16 cellular contexts compared by ENCODE assay signal in genomic region chr13:20718958-20719566, GRCh38. TPM values are rescaled to one million over a fixed set of nuclear protein-coding genes. Genes with fewer than 3 reads are reported as not detected.
DNase-seq lines count a peak whose midpoint lies in the region; ATAC-seq, FAIRE-seq and TF ChIP-seq lines count a peak whose summit lies in the region.
"Had no signal": no experiment of that assay in that cellular context is flagged by ENCODE, and none has a peak within 500 bp of the region (broad histone marks: within the 10 kb centered on the region; RNA-seq: fewer than 3 reads in every experiment).

No MANE protein-coding gene starts in this region.

- no peak for DNase-seq in IMR-90
- DNase-seq in K562 (ENCODE audit: extremely low read depth in 1 of 4, low spot score in 3 of 4): no peak
- DNase-seq in trophoblast cell: no peak
- no peak for DNase-seq in DMS153 (lab: John Stamatoyannopoulos, UW)
- DNase-seq: BE2C; CD4-positive, alpha-beta memory T cell; COR-L47; H9; HFFc6 had no signal

- H3K9me3 ChIP-seq in IMR-90 (ENCODE audit: control insufficient read depth, insufficient read depth, low read length) (no peaks in the 10 kb centered on the region), K562 (replicated peaks; ENCODE audit: control insufficient read depth, insufficient read depth, low read depth, low read length) (no peaks in the 10 kb centered on the region), trophoblast cell (ENCODE audit: insufficient read depth, low read depth, low read length) (peaks cover 5% of the 10 kb centered on the region)
- H3K9me3 ChIP-seq: A549, BE2C had no signal

- no peak overlapping the region for H2BK15ac ChIP-seq in IMR-90 (ENCODE audit: low read depth, low read length)

- H2AFZ ChIP-seq in IMR-90 (replicated peaks; ENCODE audit: low read length, poor library complexity) (peak overlapping the region; percentile 33), K562 (ENCODE audit: low read depth, low read length) (no peak overlapping the region), trophoblast cell (ENCODE audit: insufficient read depth, low read length, poor library complexity) (no peak overlapping the region)
- H2AFZ ChIP-seq: GM23338 had no signal

- no peak overlapping the region for H3K27ac ChIP-seq in IMR-90 (ENCODE audit: insufficient read depth, low read length)
- no peak overlapping the region for H3K27ac ChIP-seq in K562 (ENCODE audit: extremely low read depth, low read depth, low read length)
- no peak overlapping the region for H3K27ac ChIP-seq in trophoblast cell (ENCODE audit: low read depth, low read length)
- H3K27ac ChIP-seq: A549, C4-2B had no signal

- H3K79me1 ChIP-seq in IMR-90 (ENCODE audit: low read depth in 1 of 2, low read length in 2 of 2) (no peaks in the 10 kb centered on the region), trophoblast cell (ENCODE audit: low read length) (no peaks in the 10 kb centered on the region)

- H3K14ac ChIP-seq in IMR-90 (replicated peaks; ENCODE audit: low read depth, low read length) (no peak overlapping the region), trophoblast cell (ENCODE audit: low read length) (no peak overlapping the region)

- no peak overlapping the region for H2BK20ac ChIP-seq in IMR-90 (ENCODE audit: low read depth, low read length)

- no peak for TF ChIP-seq EP300 in K562 (IDR thresholded peaks at IDR 0.05; ENCODE audit: low read length)

- H4K12ac ChIP-seq in trophoblast cell (ENCODE audit: low read depth, low read length): no peak overlapping the region

- no peak overlapping the region for H4K5ac ChIP-seq in IMR-90 (ENCODE audit: low read depth, low read length)

- no peak overlapping the region for H2AK9ac ChIP-seq in IMR-90 (replicated peaks; ENCODE audit: low read depth, low read length, poor library complexity)

- dilution Hi-C loops in IMR-90 (cut with HindIII; ENCODE audit: low sequenced_read_pairs, unreplicated experiment): no loop called here

- H3K4me1 ChIP-seq in IMR-90 (ENCODE audit: control insufficient read depth, insufficient read depth, low read length): peaks cover 9% of the 10 kb centered on the region; the same call in 1 of the 2 replicates
- peaks cover 0 to 22% of the 10 kb centered on the region in 2 experiments; a peak in 3 of 5 replicates for H3K4me1 ChIP-seq in K562 (replicated peaks in 1 of 2; ENCODE audit: control insufficient read depth in 2 of 2, insufficient read depth in 2 of 2, low read length in 2 of 2)
- peaks cover 8 to 13% of the 10 kb centered on the region in 2 experiments for H3K4me1 ChIP-seq in trophoblast cell (ENCODE audit: control insufficient read depth in 1 of 2, insufficient read depth in 2 of 2, low read length in 2 of 2)
- H3K4me1 ChIP-seq: A549, BE2C had no signal

- H3K4me3 ChIP-seq in IMR-90 (ENCODE audit: insufficient read depth, low read depth, low read length) (no peak overlapping the region), K562 (no peak overlapping the region), trophoblast cell (ENCODE audit: low read depth, low read length) (peak overlapping the region; percentile 14)
- H3K4me3 ChIP-seq: A549, GM23338 had no signal

- H4K91ac ChIP-seq in IMR-90 (ENCODE audit: insufficient read depth, low read depth, low read length) (no peak overlapping the region), trophoblast cell (ENCODE audit: low read depth, low read length) (no peak overlapping the region)

- H3K56ac ChIP-seq in IMR-90 (ENCODE audit: extremely low read depth, insufficient read depth, low read length): no peak overlapping the region

- no peaks in the 10 kb centered on the region for H3K79me2 ChIP-seq in K562 (ENCODE audit: control insufficient read depth, insufficient read depth, low read length)
- no peaks in the 10 kb centered on the region for H3K79me2 ChIP-seq in trophoblast cell (ENCODE audit: control insufficient read depth, insufficient read depth, low read length, poor library complexity)

- intact Hi-C loops in IMR-90 (cut with micrococcal nuclease): no loop called here
- intact Hi-C loops in K562 (cut with micrococcal nuclease): no loop called here

- H2BK12ac ChIP-seq in trophoblast cell (ENCODE audit: low read length): no peak overlapping the region

- WGBS in IMR-90 (ENCODE audit: extremely low coverage in 2 of 2, insufficient read length in 1 of 2), 2 experiments: 84% methylated on average over 9 of the region's 12 CpGs; no CpG with 5 or more reads in 1 of the 2 experiments
- WGBS in K562 (ENCODE audit: insufficient coverage, low coverage, missing lambda C conversion rate): 2% methylated on average over 6 of the region's 12 CpGs
- WGBS in trophoblast cell (ENCODE audit: extremely low coverage, insufficient coverage, insufficient read length): no CpG with 5 or more reads among the region's 12 CpGs

- ATAC-seq in IMR-90 (ENCODE audit: low read depth): no peak
- ATAC-seq in K562: no peak
- no peak for ATAC-seq in GM18498 (IDR thresholded peaks at IDR 0.05; ENCODE audit: unreplicated experiment)
- ATAC-seq in HG02981 (IDR thresholded peaks at IDR 0.05; ENCODE audit: unreplicated experiment): no peak
- ATAC-seq: A549, GM23338, HepG2 had no signal

- H3K9ac ChIP-seq in IMR-90 (ENCODE audit: low read depth, low read length) (no peak overlapping the region), K562 (ENCODE audit: insufficient read depth in 1 of 2, low read depth in 2 of 2, low read length in 2 of 2) (no peak overlapping the region), trophoblast cell (ENCODE audit: low read length) (no peak overlapping the region)

- H4K20me1 ChIP-seq in IMR-90 (ENCODE audit: insufficient read depth, low read length) (no peaks in the 10 kb centered on the region), K562 (replicated peaks; ENCODE audit: control insufficient read depth, insufficient read depth, low read length) (no peaks in the 10 kb centered on the region)

- H3K4ac ChIP-seq in IMR-90 (ENCODE audit: low read depth, low read length) (no peak overlapping the region), trophoblast cell (ENCODE audit: low read depth, low read length) (no peak overlapping the region)

- CTCF ChIA-PET in IMR-90 (lab: Yijun Ruan, JAX) (no interaction called here), K562 (lab: Yijun Ruan, JAX; ENCODE audit: low intra/inter-chr PET ratio) (no interaction called here)

- in situ Hi-C loops in IMR-90 (cut with MboI; ENCODE audit: low sequenced_read_pairs) (loop anchor here (5.0 to 25.0 kb wide), 2 partner anchors 203 to 532 kb away; partner anchors contain the start of gene GJB2), K562 (cut with MboI) (loop anchor here (5.0 to 10.0 kb wide), 2 partner anchors 206 to 227 kb away; no protein-coding TSS in a partner anchor)

- POLR2A ChIA-PET in IMR-90 (lab: Charles Lee; ENCODE audit: unreplicated experiment): no interaction called here
- POLR2A ChIA-PET in K562 (lab: Yijun Ruan, JAX): no interaction called here

- no peak overlapping the region for H3K18ac ChIP-seq in IMR-90 (ENCODE audit: low read depth, low read length)
- no peak overlapping the region for H3K18ac ChIP-seq in trophoblast cell (ENCODE audit: low read length)

- H2BK120ac ChIP-seq in IMR-90 (ENCODE audit: low read depth, low read length): no peak overlapping the region
- H2BK120ac ChIP-seq in trophoblast cell (ENCODE audit: insufficient read depth, low read length, poor library complexity): no peak overlapping the region

- TF ChIP-seq RAD21 in IMR-90 (IDR thresholded peaks at IDR 0.05; ENCODE audit: low read length) (no peak), K562 (CRISPR knock-in tag; conservative IDR thresholded peaks at IDR 0.05 in 1 of 2, IDR thresholded peaks at IDR 0.05 in 1 of 2) (no peak)

- BruUV-seq in IMR-90 (replicated peaks; lab: Mats Ljungman, UMichigan) (no TSS peak), K562 (replicated peaks; lab: Mats Ljungman, UMichigan) (no TSS peak)

- TF ChIP-seq CTCF in IMR-90 (conservative IDR thresholded peaks at IDR 0.05; ENCODE audit: low read depth, low read length) (no peak), K562 (IDR thresholded peaks at IDR 0.05 in 2 of 3, conservative IDR thresholded peaks at IDR 0.05 in 1 of 3; ENCODE audit: insufficient read depth in 2 of 3, low read depth in 1 of 3, low read length in 3 of 3) (no peak)

- H3K4me2 ChIP-seq in IMR-90 (ENCODE audit: low read depth, low read length): no peak overlapping the region
- H3K4me2 ChIP-seq in K562 (ENCODE audit: insufficient read depth, low read length): no peak overlapping the region
- H3K4me2 ChIP-seq in trophoblast cell (ENCODE audit: low read length): no peak overlapping the region
- H3K4me2 ChIP-seq: A549, GM23338 had no signal

- H2AK5ac ChIP-seq in IMR-90 (ENCODE audit: low read depth, low read length) (no peak overlapping the region), trophoblast cell (ENCODE audit: low read length) (no peak overlapping the region)

- no peak for FAIRE-seq in K562 (lab: Jason Lieb, UNC)
- FAIRE-seq: A549, D721Med, HepG2 had no signal

- H4K8ac ChIP-seq in IMR-90 (ENCODE audit: low read depth in 2 of 2, low read length in 2 of 2) (no peak overlapping the region), trophoblast cell (ENCODE audit: low read depth, low read length) (no peak overlapping the region)

- H2BK5ac ChIP-seq in IMR-90 (ENCODE audit: low read depth, low read length, poor library complexity, severe bottlenecking) (no peak overlapping the region), trophoblast cell (ENCODE audit: low read depth, low read length, poor library complexity) (no peak overlapping the region)

- TF ChIP-seq POLR2A in IMR-90 (IDR thresholded peaks at IDR 0.05; ENCODE audit: low read depth, low read length) (no peak), K562 (conservative IDR thresholded peaks at IDR 0.05) (no peak)

- H3K36me3 ChIP-seq in IMR-90 (ENCODE audit: control insufficient read depth, insufficient read depth, low read length) (no peaks in the 10 kb centered on the region), K562 (ENCODE audit: control insufficient read depth, insufficient read depth, low read length) (no peaks in the 10 kb centered on the region), trophoblast cell (ENCODE audit: control insufficient read depth in 1 of 2, insufficient read depth in 2 of 2, low read length in 2 of 2) (no peaks in the 10 kb centered on the region)
- H3K36me3 ChIP-seq: BE2C had no signal

- H3K23ac ChIP-seq in IMR-90 (ENCODE audit: low read depth, low read length) (no peak overlapping the region), trophoblast cell (ENCODE audit: low read length) (no peak overlapping the region)

- H3K27me3 ChIP-seq in IMR-90 (ENCODE audit: control insufficient read depth, insufficient read depth, low read length) (peaks cover 9% of the 10 kb centered on the region), K562 (ENCODE audit: control insufficient read depth in 2 of 2, insufficient read depth in 2 of 2, low read length in 2 of 2) (peaks cover 0 to 16% of the 10 kb centered on the region in 2 experiments; a peak in 2 of 5 replicates), trophoblast cell (ENCODE audit: insufficient read depth, low read length) (no peaks in the 10 kb centered on the region)
- H3K27me3 ChIP-seq: BE2C had no signal

- H3K9me1 ChIP-seq in IMR-90 (ENCODE audit: insufficient read depth, low read length) (peaks cover 6% of the 10 kb centered on the region; the same call in 1 of the 2 replicates), K562 (ENCODE audit: control insufficient read depth, insufficient read depth, low read length) (no peaks in the 10 kb centered on the region)

RNA-seq across cellular contexts. Expression of gene IL17D, which starts 15.6 kb away (rescaled TPM):
- total RNA-seq in IMR-90 (2012; rRNA removed) (0.56 and 0.72 TPM in 2 replicates), K562 (2014; rRNA removed) (0.08 TPM in 1 of 2 replicates, not detected in the other), K562 (2014; rRNA removed; fragmentation: Illumina TruSeq; extraction: Trizol) (0.11 TPM in 1 of 2 replicates, not detected in the other), K562 (2015; rRNA removed; fragmentation: Illumina TruSeq; extraction: Trizol) (not detected in 2 replicates), K562 (2021) (0.11 and 0.13 TPM in 2 replicates)
- polyA plus RNA-seq in IMR-90 (2012; rRNA removed) (1.2 and 1.4 TPM in 2 replicates), K562 (2011; rRNA removed) (0.04 TPM in 1 of 2 replicates, not detected in the other), K562 (2014; fragmentation: Illumina TruSeq; extraction: Trizol) (not detected in 2 replicates), K562 (2014; fragmentation: Nextera tagmentation; extraction: Ambion mirVana) (under 1 TPM; 0.53 to 0.55 TPM), K562 (2014; rRNA removed) (0.08 TPM in 1 of 2 replicates, not detected in the other)
- 0.89 and 1.9 TPM in 2 replicates for polyA plus RNA-seq in IMR-90 (2012; cell fraction: cytosol; rRNA removed)
- polyA plus RNA-seq in IMR-90 (2012; cell fraction: nucleus; rRNA removed; ENCODE audit: low replicate concordance): 1.4 TPM in 2 replicates
- not detected in 2 replicates for total RNA-seq in K562 (2011; cell fraction: chromatin; rRNA removed; ENCODE audit: low replicate concordance)
- total RNA-seq in K562 (2011; cell fraction: nucleolus; rRNA removed): not detected in 2 replicates
- total RNA-seq in K562 (2011; cell fraction: nucleoplasm; rRNA removed): not detected in 2 replicates
- polyA plus RNA-seq in K562 (2011; cell fraction: cytosol; rRNA removed): 0.10 TPM in 2 replicates
- 0.17 TPM in 1 of 2 replicates, not detected in the other for polyA plus RNA-seq in K562 (2011; cell fraction: nucleus; rRNA removed)
- 0.62 and 0.86 TPM in 2 replicates for polyA plus RNA-seq in K562 (2012)
- not detected in 2 replicates for polyA minus RNA-seq in K562 (2011; rRNA and poly(A)+ RNA removed)
- polyA minus RNA-seq in K562 (2011; cell fraction: cytosol; rRNA and poly(A)+ RNA removed): not detected in 2 replicates
- not detected in 2 replicates for polyA minus RNA-seq in K562 (2011; cell fraction: nucleus; rRNA and poly(A)+ RNA removed)
- polyA plus RNA-seq in trophoblast cell (2013): 1.7 TPM in 2 replicates
- total RNA-seq: CD4-positive, alpha-beta memory T cell had no signal
- polyA plus RNA-seq: CD4-positive, alpha-beta memory T cell had no signal

RNA-seq across cellular contexts. Expression of gene EEF1AKMT1, which starts 54.7 kb away (rescaled TPM):
- 10.6 and 11.7 TPM in 2 replicates for total RNA-seq in IMR-90 (2012; rRNA removed)
- 7.4 and 10.0 TPM in 2 replicates for polyA plus RNA-seq in IMR-90 (2012; rRNA removed)
- 2.6 and 6.9 TPM in 2 replicates for polyA plus RNA-seq in IMR-90 (2012; cell fraction: cytosol; rRNA removed)
- 0.54 and 5.8 TPM in 2 replicates for polyA plus RNA-seq in IMR-90 (2012; cell fraction: nucleus; rRNA removed; ENCODE audit: low replicate concordance)
- 5.7 and 13.4 TPM in 2 replicates for total RNA-seq in K562 (2011; cell fraction: chromatin; rRNA removed; ENCODE audit: low replicate concordance)
- 1.8 and 3.7 TPM in 2 replicates for total RNA-seq in K562 (2011; cell fraction: nucleolus; rRNA removed)
- 6.1 and 6.9 TPM in 2 replicates for total RNA-seq in K562 (2011; cell fraction: nucleoplasm; rRNA removed)
- total RNA-seq in K562 (2014; rRNA removed): 5.3 and 6.4 TPM in 2 replicates
- total RNA-seq in K562 (2014; rRNA removed; fragmentation: Illumina TruSeq; extraction: Trizol): 8.9 and 9.0 TPM in 2 replicates
- total RNA-seq in K562 (2015; rRNA removed; fragmentation: Illumina TruSeq; extraction: Trizol): 6.0 and 6.7 TPM in 2 replicates
- total RNA-seq in K562 (2021): 6.0 and 7.0 TPM in 2 replicates
- 9.7 and 10.7 TPM in 2 replicates for polyA plus RNA-seq in K562 (2011; rRNA removed)
- polyA plus RNA-seq in K562 (2011; cell fraction: cytosol; rRNA removed): 3.2 and 8.2 TPM in 2 replicates
- 1.6 and 4.9 TPM in 2 replicates for polyA plus RNA-seq in K562 (2011; cell fraction: nucleus; rRNA removed)
- polyA plus RNA-seq in K562 (2012): 5.3 and 12.0 TPM in 2 replicates
- polyA plus RNA-seq in K562 (2014; fragmentation: Illumina TruSeq; extraction: Trizol): 7.0 and 7.9 TPM in 2 replicates
- 10 to 100 TPM; 34.8 to 36.3 TPM for polyA plus RNA-seq in K562 (2014; fragmentation: Nextera tagmentation; extraction: Ambion mirVana)
- polyA plus RNA-seq in K562 (2014; rRNA removed): 6.1 and 8.9 TPM in 2 replicates
- polyA minus RNA-seq in K562 (2011; rRNA and poly(A)+ RNA removed): 12.3 and 13.6 TPM in 2 replicates
- 4.6 and 5.3 TPM in 2 replicates for polyA minus RNA-seq in K562 (2011; cell fraction: cytosol; rRNA and poly(A)+ RNA removed)
- 3.8 and 5.6 TPM in 2 replicates for polyA minus RNA-seq in K562 (2011; cell fraction: nucleus; rRNA and poly(A)+ RNA removed)
- polyA plus RNA-seq in trophoblast cell (2013): 5.4 and 6.7 TPM in 2 replicates
